ENCODE assay signal across 29 cellular contexts in genomic region chr2:11493282-11493681, GRCh38.
"Had no signal": no experiment of that assay in that cellular context is flagged by ENCODE, and none has a peak within 500 bp of the region (broad histone marks: within the 10 kb centered on the region; RNA-seq: fewer than 3 reads in every experiment).

No MANE protein-coding gene starts in this region.

- H3K36me3 Mint-ChIP-seq: naive B cell; natural killer cell; stimulated activated memory B cell treated with anti-CD40 and anti-IgM and Interleukin-4, amounts not matched to agents 10 μg/mL and 1 μg/mL and 100 μg/mL, for 72 hours had no signal

- H3K4me1 Mint-ChIP-seq: naive B cell; natural killer cell; stimulated activated memory B cell treated with anti-CD40 and anti-IgM and Interleukin-4, amounts not matched to agents 10 μg/mL and 1 μg/mL and 100 μg/mL, for 72 hours; stimulated activated naive CD8-positive, alpha-beta T cell treated with anti-CD3 and anti-CD28 coated beads, Interleukin-15, amount 100 ng/mL, for 72 hours had no signal

- H3K4me3 ChIP-seq: ovary, psoas muscle, skin epidermis, smooth muscle cell, spleen, suprapubic skin, testis, tibial artery, transverse colon, upper lobe of left lung, vagina had no signal

- H3K27ac ChIP-seq: parathyroid adenoma, psoas muscle, skin epidermis, spleen, suprapubic skin, testis, tibial artery, transverse colon, upper lobe of left lung, vagina had no signal

- DNase-seq: naive B cell; natural killer cell; occipital lobe; posterior cingulate gyrus; psoas muscle; right cardiac atrium; spleen; stimulated activated CD4-positive, alpha-beta T cell treated with anti-CD3 and anti-CD28 coated beads, Interleukin-12 subunit alpha, Interleukin-12 subunit beta, amount 100 ng/mL, for 4 hours; stimulated activated CD4-positive, alpha-beta T cell treated with anti-CD3 and anti-CD28 coated beads, Interleukin-1b, Interleukin-23, amount 100 ng/mL, for 48 hours; stimulated activated CD4-positive, alpha-beta T cell treated with anti-CD3 and anti-CD28 coated beads, Interleukin-4, amount 100 ng/mL, for 1 hour; stimulated activated CD4-positive, alpha-beta T cell treated with anti-CD3 and anti-CD28 coated beads, Interleukin-4, amount 100 ng/mL, for 4 hours; stimulated activated CD8-positive, alpha-beta memory T cell treated with anti-CD3 and anti-CD28 coated beads, Interleukin-4, amount 100 ng/mL, for 48 hours; stimulated activated naive CD4-positive, alpha-beta T cell; stimulated activated naive CD8-positive, alpha-beta T cell treated with anti-CD3 and anti-CD28 coated beads, Interleukin-15, amount 100 ng/mL, for 72 hours; stimulated activated naive CD8-positive, alpha-beta T cell treated with anti-CD3 and anti-CD28 coated beads, Interleukin-15, Interleukin-2, amounts not matched to agents 100 U/mL and 50 U/mL, for 24 hours; substantia nigra; testis; tibial artery; transverse colon; upper lobe of left lung had no signal

- H3K9me3 ChIP-seq: ovary, psoas muscle, suprapubic skin, testis, tibial artery, transverse colon, upper lobe of left lung, vagina had no signal

- H3K36me3 ChIP-seq: ovary, spleen, suprapubic skin, tibial artery, transverse colon, upper lobe of left lung, vagina had no signal

- H3K4me1 ChIP-seq: upper lobe of left lung had no signal

- H3K9me3 Mint-ChIP-seq: natural killer cell; stimulated activated naive CD8-positive, alpha-beta T cell treated with anti-CD3 and anti-CD28 coated beads, Interleukin-15, amount 100 ng/mL, for 72 hours had no signal

- H3K4me3 Mint-ChIP-seq: naive B cell; natural killer cell; nephron; stimulated activated memory B cell treated with anti-CD40 and anti-IgM and Interleukin-4, amounts not matched to agents 10 μg/mL and 1 μg/mL and 100 μg/mL, for 72 hours; stimulated activated naive CD8-positive, alpha-beta T cell treated with anti-CD3 and anti-CD28 coated beads, Interleukin-15, amount 100 ng/mL, for 72 hours had no signal

- H3K27me3 Mint-ChIP-seq: progenitor cell of endocrine pancreas had no signal

- H3K27ac Mint-ChIP-seq: naive B cell; natural killer cell; nephron; progenitor cell of endocrine pancreas; stimulated activated memory B cell treated with anti-CD40 and anti-IgM and Interleukin-4, amounts not matched to agents 10 μg/mL and 1 μg/mL and 100 μg/mL, for 72 hours had no signal
